In genomic region chr17:64091116-64091515, GRCh38 we compare ENCODE assay signal across 10 cellular contexts. TPM values are rescaled to one million over a fixed set of nuclear protein-coding genes. Genes with fewer than 3 reads are reported as not detected.
A peak's percentile ranks its signal among the peaks of the same experiment; 100 is the strongest.
DNase-seq lines count a peak whose midpoint lies in the region; ATAC-seq and TF ChIP-seq lines count a peak whose summit lies in the region.
"Had no signal": no experiment of that assay in that cellular context is flagged by ENCODE, and none has a peak within 500 bp of the region (broad histone marks: within the 10 kb centered on the region; RNA-seq: fewer than 3 reads in every experiment).

No MANE protein-coding gene starts in this region.

- CTCF ChIA-PET in CD8-positive, alpha-beta T cell (lab: Charles Lee), result interaction anchor here (1.2 kb wide), 1 partner anchor 15 kb away, joined by 3 read pairs; no protein-coding TSS in a partner anchor

- H3K4me3 Mint-ChIP-seq in CD8-positive, alpha-beta T cell, result peak overlapping the region; percentile 23
- H3K4me3 Mint-ChIP-seq in mesothelial cell of epicardium, result no peak overlapping the region
- H3K4me3 Mint-ChIP-seq: neural progenitor cell had no signal

- ATAC-seq in CD8-positive, alpha-beta T cell, result peak; percentile 57
- ATAC-seq in GM19025 (IDR thresholded peaks at IDR 0.05; ENCODE audit: low read depth, unreplicated experiment), result peak; percentile 79
- ATAC-seq in HG03439 (IDR thresholded peaks at IDR 0.05; ENCODE audit: unreplicated experiment), result peak; percentile 57

- no peak overlapping the region for H3K27ac ChIP-seq in CD8-positive, alpha-beta T cell (ENCODE audit: low read depth, low read length)
- H3K27ac ChIP-seq in adrenal gland, result peak overlapping the region in 3 of 5 donors; percentile 12 to 39 (median 28)
- H3K27ac ChIP-seq: neural progenitor cell had no signal

- intact Hi-C loops in CD8-positive, alpha-beta T cell (cut with DNase I, micrococcal nuclease), result no loop called here
- intact Hi-C loops in adrenal gland (cut with DNase I), result no loop called here

- H3K27me3 ChIP-seq in CD8-positive, alpha-beta T cell (ENCODE audit: insufficient read depth, low read length), result no peaks in the 10 kb centered on the region
- no peaks in the 10 kb centered on the region for H3K27me3 ChIP-seq in adrenal gland
- H3K27me3 ChIP-seq: neural progenitor cell had no signal

- POLR2A ChIA-PET in CD8-positive, alpha-beta T cell (lab: Charles Lee), result interaction anchor here (0.8 kb wide), 1 partner anchor 7 kb away, joined by 3 read pairs; no protein-coding TSS in a partner anchor

- H3K27me3 Mint-ChIP-seq in CD8-positive, alpha-beta T cell (ENCODE audit: low read depth), result no peaks in the 10 kb centered on the region
- H3K27me3 Mint-ChIP-seq in mesothelial cell of epicardium (ENCODE audit: low read depth), result no peaks in the 10 kb centered on the region

- no peak for TF ChIP-seq CTCF in CD8-positive, alpha-beta T cell (IDR thresholded peaks at IDR 0.05)
- TF ChIP-seq CTCF in adrenal gland (IDR thresholded peaks at IDR 0.05), result no peak
- no peak for TF ChIP-seq CTCF in mesothelial cell of epicardium (IDR thresholded peaks at IDR 0.05; ENCODE audit: unreplicated experiment)

- peaks cover 65% of the 10 kb centered on the region for H3K4me1 Mint-ChIP-seq in CD8-positive, alpha-beta T cell (ENCODE audit: low read depth)
- peaks cover 22% of the 10 kb centered on the region for H3K4me1 Mint-ChIP-seq in mesothelial cell of epicardium
- H3K4me1 Mint-ChIP-seq: neural progenitor cell had no signal

- no peaks in the 10 kb centered on the region for H3K9me3 ChIP-seq in CD8-positive, alpha-beta T cell (ENCODE audit: low read length)
- H3K9me3 ChIP-seq in adrenal gland (replicated peaks in 1 of 3), result no peaks in the 10 kb centered on the region

- peak overlapping the region; percentile 87 for H3K27ac Mint-ChIP-seq in CD8-positive, alpha-beta T cell
- H3K27ac Mint-ChIP-seq in mesothelial cell of epicardium, result no peak overlapping the region
- H3K27ac Mint-ChIP-seq: neural progenitor cell had no signal

- peaks cover 33% of the 10 kb centered on the region for H3K36me3 Mint-ChIP-seq in CD8-positive, alpha-beta T cell
- H3K36me3 Mint-ChIP-seq in mesothelial cell of epicardium, result no peaks in the 10 kb centered on the region

- no peaks in the 10 kb centered on the region for H3K36me3 ChIP-seq in CD8-positive, alpha-beta T cell (ENCODE audit: insufficient read depth, low read length)
- peaks cover 0 to 3% of the 10 kb centered on the region in 2 donors for H3K36me3 ChIP-seq in adrenal gland (replicated peaks in 1 of 2)
- H3K36me3 ChIP-seq: neural progenitor cell had no signal

- DNase-seq in CD8-positive, alpha-beta T cell, result no peak
- DNase-seq in adrenal gland (peak in 1 of 7 donors; percentile 9), A172 (ENCODE audit: low spot score) (no peak), mesothelial cell of epicardium (ENCODE audit: low spot score in 2 of 2, unreplicated experiment in 2 of 2) (no peak), NCI-H510A treated with DMSO at 0.1 percent for 48 hours (lab: John Stamatoyannopoulos, UW) (no peak), NCI-H1694 (lab: John Stamatoyannopoulos, UW) (no peak)
- DNase-seq: caudate nucleus had no signal

- TF ChIP-seq POLR2A in adrenal gland (IDR thresholded peaks at IDR 0.05), result no peak

- H3K4me1 ChIP-seq in CD8-positive, alpha-beta T cell (ENCODE audit: insufficient read depth, low read length), result peaks cover 6% of the 10 kb centered on the region
- peaks cover 25 to 64% of the 10 kb centered on the region in 2 donors for H3K4me1 ChIP-seq in adrenal gland (replicated peaks in 1 of 2)
- H3K4me1 ChIP-seq: neural progenitor cell had no signal

- no peaks in the 10 kb centered on the region for H3K9me3 Mint-ChIP-seq in CD8-positive, alpha-beta T cell
- no peaks in the 10 kb centered on the region for H3K9me3 Mint-ChIP-seq in mesothelial cell of epicardium
- H3K9me3 Mint-ChIP-seq: neural progenitor cell had no signal

- WGBS in adrenal gland, 4 donors, result 46 to 70% (median 58%) methylated on average over 3 of the region's 3 CpGs

- H3K4me3 ChIP-seq in CD8-positive, alpha-beta T cell (ENCODE audit: low read depth, low read length), result no peak overlapping the region
- no peak overlapping the region for H3K4me3 ChIP-seq in adrenal gland
- H3K4me3 ChIP-seq: neural progenitor cell had no signal

RNA-seq across cellular contexts. Expression of gene ERN1, which starts 38.8 kb away (rescaled TPM):
- 10 to 100 TPM; 57.1 to 64.0 TPM for total RNA-seq in CD8-positive, alpha-beta T cell
- total RNA-seq in adrenal gland (100 to 1,000 TPM in 5 of 8 donors, 10 to 100 TPM in 3; 47.7 to 205 (median 122) TPM), mesothelial cell of epicardium (16.4 to 20.6 TPM (median 17.9 TPM) in 3 replicates)
- polyA plus RNA-seq in adrenal gland, result 10 to 100 TPM; 31.9 to 52.4 (median 32.6) TPM
- total RNA-seq in A172 (2014; rRNA removed; shearing (Covaris generic)), result 2.1 and 2.4 TPM in 2 replicates
